19 cellular contexts compared by ENCODE assay signal in genomic region chr18:58545338-58546096, GRCh38.
DNase-seq lines count a peak whose midpoint lies in the region; ATAC-seq and TF ChIP-seq lines count a peak whose summit lies in the region.
"Had no signal": no experiment of that assay in that cellular context is flagged by ENCODE, and none has a peak within 500 bp of the region (broad histone marks: within the 10 kb centered on the region; RNA-seq: fewer than 3 reads in every experiment).

No MANE protein-coding gene starts in this region.

- H3K9me3 Mint-ChIP-seq in natural killer cell treated with Interleukin-12 subunit alpha and Interleukin-12 subunit beta and Interleukin-15 and Interleukin-18, amount 100 ng/mL, for 72 hours = no peaks in the 10 kb centered on the region
- H3K9me3 Mint-ChIP-seq in natural killer cell = no peaks in the 10 kb centered on the region
- H3K9me3 Mint-ChIP-seq in activated naive CD8-positive, alpha-beta T cell treated with anti-CD3 and anti-CD28 coated beads for 36 hours = peaks cover 4% of the 10 kb centered on the region
- H3K9me3 Mint-ChIP-seq in CD8-positive, alpha-beta memory T cell = no peaks in the 10 kb centered on the region

- no peak for DNase-seq in natural killer cell treated with Interleukin-12 subunit alpha and Interleukin-12 subunit beta and Interleukin-15 and Interleukin-18, amount 100 ng/mL, for 72 hours (ENCODE audit: low spot score)
- DNase-seq in natural killer cell (no peak), mesenchymal stem cell (no peak), DMS53 (lab: John Stamatoyannopoulos, UW) (no peak), cerebellar nuclear complex (lab: John Stamatoyannopoulos, UW) (no peak)
- no peak for DNase-seq in activated naive CD8-positive, alpha-beta T cell treated with anti-CD3 and anti-CD28 coated beads for 36 hours
- no peak for DNase-seq in activated CD4-positive, CD25-positive, alpha-beta regulatory T cell (lab: John Stamatoyannopoulos, UW)
- no peak for DNase-seq in CD8-positive, alpha-beta memory T cell
- DNase-seq: activated gamma-delta T cell treated with Interleukin-2 at 50 U/mL for 16 hours, hippocampal formation, KBM-7, midbrain, NCI-H1930, NCI-H446, uterus had no signal

- no peak overlapping the region for H2BK15ac ChIP-seq in mesenchymal stem cell (ENCODE audit: low read depth, poor library complexity, severe bottlenecking)

- POLR2A ChIA-PET in CD8-positive, alpha-beta memory T cell (lab: Charles Lee) = no interaction called here

- H3K4me1 ChIP-seq in mesenchymal stem cell (ENCODE audit: control insufficient read depth, insufficient read depth, low read depth, low read length) = peaks cover 18% of the 10 kb centered on the region
- peaks cover 16% of the 10 kb centered on the region for H3K4me1 ChIP-seq in CD8-positive, alpha-beta memory T cell (ENCODE audit: insufficient read depth, low read length)
- H3K4me1 ChIP-seq: HAP-1, uterus had no signal

- H2BK12ac ChIP-seq in mesenchymal stem cell (ENCODE audit: low read length in 2 of 2) = peak overlapping the region in 1 of 2 experiments; percentile 60

- H3K4me1 Mint-ChIP-seq in natural killer cell treated with Interleukin-12 subunit alpha and Interleukin-12 subunit beta and Interleukin-15 and Interleukin-18, amount 100 ng/mL, for 72 hours (ENCODE audit: low read depth in 2 of 2) = peaks cover 33 to 63% of the 10 kb centered on the region in 2 donors
- H3K4me1 Mint-ChIP-seq in natural killer cell = peaks cover 21 to 24% of the 10 kb centered on the region in 2 donors
- H3K4me1 Mint-ChIP-seq in activated naive CD8-positive, alpha-beta T cell treated with anti-CD3 and anti-CD28 coated beads for 36 hours = peaks cover 65% of the 10 kb centered on the region
- H3K4me1 Mint-ChIP-seq in CD8-positive, alpha-beta memory T cell = peaks cover 14 to 34% (median 31%) of the 10 kb centered on the region in 3 donors

- no peak overlapping the region for H3K14ac ChIP-seq in mesenchymal stem cell (ENCODE audit: low read length in 2 of 2)

- H3K23ac ChIP-seq in mesenchymal stem cell (ENCODE audit: low read length in 2 of 2) = no peak overlapping the region

- no peaks in the 10 kb centered on the region for H3K9me3 ChIP-seq in mesenchymal stem cell (ENCODE audit: control insufficient read depth, low read length)
- no peaks in the 10 kb centered on the region for H3K9me3 ChIP-seq in CD8-positive, alpha-beta memory T cell (ENCODE audit: low read length)
- H3K9me3 ChIP-seq: HAP-1, neutrophil, uterus had no signal

- CTCF ChIA-PET in CD8-positive, alpha-beta memory T cell (lab: Charles Lee) = interaction anchor here (0.9 to 2.1 kb wide), 5 partner anchors 11 to 223 kb away, joined by 3 to 9 read pairs (median 5); no protein-coding TSS in a partner anchor

- no peaks in the 10 kb centered on the region for H3K27me3 ChIP-seq in mesenchymal stem cell (ENCODE audit: control insufficient read depth in 1 of 2, insufficient read depth in 1 of 2, low read length in 2 of 2)
- H3K27me3 ChIP-seq in CD8-positive, alpha-beta memory T cell (ENCODE audit: insufficient read depth, low read length, poor library complexity, severe bottlenecking) = no peaks in the 10 kb centered on the region
- H3K27me3 ChIP-seq: uterus had no signal

- no peak overlapping the region for H3K18ac ChIP-seq in mesenchymal stem cell (ENCODE audit: low read depth in 1 of 2, low read length in 2 of 2)

- no peak overlapping the region for H2BK120ac ChIP-seq in mesenchymal stem cell (ENCODE audit: low read depth, low read length)

- peaks cover 20% of the 10 kb centered on the region for H3K79me1 ChIP-seq in mesenchymal stem cell (replicated peaks; ENCODE audit: low read length, poor library complexity, severe bottlenecking)

- TF ChIP-seq CTCF in natural killer cell (IDR thresholded peaks at IDR 0.05) = no peak

- no peak overlapping the region for H2AFZ ChIP-seq in mesenchymal stem cell (ENCODE audit: low read depth, low read length)

- H3K27ac Mint-ChIP-seq in natural killer cell treated with Interleukin-12 subunit alpha and Interleukin-12 subunit beta and Interleukin-15 and Interleukin-18, amount 100 ng/mL, for 72 hours = peak overlapping the region; percentile 25 to 71
- no peak overlapping the region for H3K27ac Mint-ChIP-seq in natural killer cell
- peak overlapping the region; percentile 43 for H3K27ac Mint-ChIP-seq in activated naive CD8-positive, alpha-beta T cell treated with anti-CD3 and anti-CD28 coated beads for 36 hours
- H3K27ac Mint-ChIP-seq in CD8-positive, alpha-beta memory T cell = peak overlapping the region in 1 of 8 donors; percentile 13

- no peak for ATAC-seq in natural killer cell treated with Interleukin-12 subunit alpha and Interleukin-12 subunit beta and Interleukin-15 and Interleukin-18, amount 100 ng/mL, for 72 hours
- ATAC-seq in natural killer cell = no peak

- no peak overlapping the region for H3K4me2 ChIP-seq in mesenchymal stem cell (ENCODE audit: low read length, poor library complexity, severe bottlenecking)

- peaks cover 0 to 44% of the 10 kb centered on the region in 2 experiments for H3K36me3 ChIP-seq in mesenchymal stem cell (ENCODE audit: control insufficient read depth in 1 of 2, insufficient read depth in 2 of 2, low read depth in 1 of 2, low read length in 2 of 2)
- no peaks in the 10 kb centered on the region for H3K36me3 ChIP-seq in CD8-positive, alpha-beta memory T cell (ENCODE audit: insufficient read depth, low read length)
- H3K36me3 ChIP-seq: HAP-1, neutrophil, uterus had no signal

- no peak overlapping the region for H2BK5ac ChIP-seq in mesenchymal stem cell (ENCODE audit: low read depth, low read length, poor library complexity, severe bottlenecking)

- peak overlapping the region; percentile 21 for H2AK5ac ChIP-seq in mesenchymal stem cell (ENCODE audit: low read length, severe bottlenecking)

- no peak overlapping the region for H3K9ac ChIP-seq in mesenchymal stem cell (ENCODE audit: low read length)

- no peak overlapping the region for H4K91ac ChIP-seq in mesenchymal stem cell (ENCODE audit: low read length)

- no peaks in the 10 kb centered on the region for H3K36me3 Mint-ChIP-seq in natural killer cell treated with Interleukin-12 subunit alpha and Interleukin-12 subunit beta and Interleukin-15 and Interleukin-18, amount 100 ng/mL, for 72 hours
- no peaks in the 10 kb centered on the region for H3K36me3 Mint-ChIP-seq in natural killer cell
- H3K36me3 Mint-ChIP-seq in activated naive CD8-positive, alpha-beta T cell treated with anti-CD3 and anti-CD28 coated beads for 36 hours = no peaks in the 10 kb centered on the region
- no peaks in the 10 kb centered on the region for H3K36me3 Mint-ChIP-seq in CD8-positive, alpha-beta memory T cell

- peak overlapping the region; percentile 68 for H3K4me3 Mint-ChIP-seq in natural killer cell treated with Interleukin-12 subunit alpha and Interleukin-12 subunit beta and Interleukin-15 and Interleukin-18, amount 100 ng/mL, for 72 hours
- no peak overlapping the region for H3K4me3 Mint-ChIP-seq in natural killer cell
- H3K4me3 Mint-ChIP-seq in activated naive CD8-positive, alpha-beta T cell treated with anti-CD3 and anti-CD28 coated beads for 36 hours = no peak overlapping the region
- no peak overlapping the region for H3K4me3 Mint-ChIP-seq in CD8-positive, alpha-beta memory T cell

- 89% methylated on average over 7 of the region's 9 CpGs for WGBS in mesenchymal stem cell

- no peak overlapping the region for H3K4ac ChIP-seq in mesenchymal stem cell (ENCODE audit: low read depth in 1 of 2, low read length in 2 of 2)

- H3K4me3 ChIP-seq in mesenchymal stem cell (ENCODE audit: insufficient read depth in 1 of 2, low read depth in 1 of 2, low read length in 2 of 2) = no peak overlapping the region
- H3K4me3 ChIP-seq in CD8-positive, alpha-beta memory T cell (ENCODE audit: low read length) = no peak overlapping the region
- H3K4me3 ChIP-seq: coronary artery, HAP-1, uterus had no signal

- H3K27me3 Mint-ChIP-seq in natural killer cell treated with Interleukin-12 subunit alpha and Interleukin-12 subunit beta and Interleukin-15 and Interleukin-18, amount 100 ng/mL, for 72 hours = peaks cover 17 to 18% of the 10 kb centered on the region in 2 donors
- H3K27me3 Mint-ChIP-seq in natural killer cell (ENCODE audit: low read depth in 2 of 2) = peaks cover 24 to 65% of the 10 kb centered on the region in 2 donors
- no peaks in the 10 kb centered on the region for H3K27me3 Mint-ChIP-seq in activated naive CD8-positive, alpha-beta T cell treated with anti-CD3 and anti-CD28 coated beads for 36 hours
- H3K27me3 Mint-ChIP-seq in CD8-positive, alpha-beta memory T cell = no peaks in the 10 kb centered on the region

- intact Hi-C loops in natural killer cell (cut with micrococcal nuclease) = no loop called here

- H4K8ac ChIP-seq in mesenchymal stem cell (ENCODE audit: low read length) = no peak overlapping the region

- H3K27ac ChIP-seq in mesenchymal stem cell (ENCODE audit: low read length, poor library complexity, severe bottlenecking) = no peak overlapping the region
- H3K27ac ChIP-seq in CD8-positive, alpha-beta memory T cell (ENCODE audit: low read depth, low read length) = no peak overlapping the region
- H3K27ac ChIP-seq: coronary artery, neutrophil, RWPE1, uterus had no signal

Comparison
In these comparisons a context has a peak if more than half of its experiments do, and no peak if none do; other contexts are left out.
1. H3K27ac Mint-ChIP-seq: peak in natural killer cell treated with Interleukin-12 subunit alpha and Interleukin-12 subunit beta and Interleukin-15 and Interleukin-18, amount 100 ng/mL, for 72 hours (2 of 2) and activated naive CD8-positive, alpha-beta T cell treated with anti-CD3 and anti-CD28 coated beads for 36 hours (single experiment); none in natural killer cell (0 of 2).